In the genomic region with DNA sequence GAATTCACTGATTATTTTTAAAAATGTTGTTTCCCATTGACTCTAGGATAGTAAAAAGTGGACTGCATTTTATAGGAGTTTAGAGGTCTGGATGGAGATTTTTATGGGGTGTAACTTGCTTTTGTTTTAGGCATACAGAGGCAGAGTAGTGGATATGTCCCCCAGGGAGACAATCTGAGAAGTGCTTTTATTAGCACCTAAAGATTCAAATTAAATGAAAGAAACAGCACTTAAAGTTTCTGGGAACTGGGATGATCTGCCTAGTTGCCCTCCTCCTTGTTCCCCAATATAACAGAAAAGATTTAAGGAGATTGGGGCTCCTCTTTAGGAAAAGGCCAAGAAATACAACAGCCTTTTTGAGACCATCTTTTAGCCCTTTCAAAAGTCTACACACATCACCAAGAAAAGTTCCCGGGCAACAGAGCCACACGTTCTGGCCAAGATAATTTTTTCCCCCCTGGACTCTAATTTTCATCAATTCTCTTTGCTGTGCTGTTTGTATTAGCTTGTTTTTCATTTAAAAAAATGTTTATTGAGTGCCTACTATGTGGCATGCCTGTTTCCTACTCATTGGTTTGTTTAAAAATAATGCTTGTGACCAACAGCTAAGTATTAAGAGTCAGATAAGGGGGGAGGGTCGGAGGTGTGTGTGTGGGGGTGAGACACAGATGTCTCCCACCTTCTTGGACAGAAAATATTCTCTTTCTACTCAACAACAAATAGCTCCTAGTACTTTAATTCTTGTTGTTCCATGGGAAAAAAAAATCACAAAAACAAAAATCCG, we compare ENCODE assay signal across 12 cellular contexts. TPM values are rescaled to one million over a fixed set of nuclear protein-coding genes. Genes with fewer than 3 reads are reported as not detected.
DNase-seq lines count a peak whose midpoint lies in the region; ATAC-seq, FAIRE-seq and TF ChIP-seq lines count a peak whose summit lies in the region.
"Had no signal": no experiment of that assay in that cellular context is flagged by ENCODE, and none has a peak within 500 bp of the region (broad histone marks: within the 10 kb centered on the region; RNA-seq: fewer than 3 reads in every experiment).

No MANE protein-coding gene starts in this region.

- no peak overlapping the region for H3K4ac ChIP-seq in mesenchymal stem cell (ENCODE audit: low read depth in 1 of 2, low read length in 2 of 2)

- TF ChIP-seq POLR2A in GM12892 (IDR thresholded peaks at IDR 0.05; ENCODE audit: low read depth, low read length), result no peak

- peaks cover 25 to 98% of the 10 kb centered on the region in 2 experiments for H3K27me3 ChIP-seq in mesenchymal stem cell (ENCODE audit: control insufficient read depth in 1 of 2, insufficient read depth in 1 of 2, low read length in 2 of 2)

- ATAC-seq in stimulated activated naive CD8-positive, alpha-beta T cell treated with anti-CD3 and anti-CD28 coated beads, Interleukin-15, Interleukin-2, amounts not matched to agents 100 U/mL and 50 U/mL, for 24 hours, result no peak
- ATAC-seq in WTC11, result no peak
- no peak for ATAC-seq in GM18861 (IDR thresholded peaks at IDR 0.05; ENCODE audit: unreplicated experiment)
- ATAC-seq: upper lobe of right lung had no signal

- H3K4me2 ChIP-seq in mesenchymal stem cell (ENCODE audit: low read length, poor library complexity, severe bottlenecking), result peak overlapping the region; percentile 100
- H3K4me2 ChIP-seq: BLaER1 treated with 17β-estradiol and CSF1 and Interleukin-3, amounts not matched to agents 10 nM and 100 nM had no signal

- H3K79me1 ChIP-seq in mesenchymal stem cell (replicated peaks; ENCODE audit: low read length, poor library complexity, severe bottlenecking), result peaks cover 1% of the 10 kb centered on the region

- no peak overlapping the region for H2BK15ac ChIP-seq in mesenchymal stem cell (ENCODE audit: low read depth, poor library complexity, severe bottlenecking)

- no peak overlapping the region for H2AFZ ChIP-seq in mesenchymal stem cell (ENCODE audit: low read depth, low read length)

- peaks cover 14% of the 10 kb centered on the region for H3K4me1 ChIP-seq in mesenchymal stem cell (ENCODE audit: control insufficient read depth, insufficient read depth, low read depth, low read length)

- H3K9ac ChIP-seq in mesenchymal stem cell (ENCODE audit: low read length), result no peak overlapping the region
- H3K9ac ChIP-seq: BLaER1 treated with 17β-estradiol and CSF1 and Interleukin-3, amounts not matched to agents 10 nM and 100 nM had no signal

- no peak overlapping the region for H3K14ac ChIP-seq in mesenchymal stem cell (ENCODE audit: low read length in 2 of 2)

- CTCF ChIA-PET in WTC11 (lab: Charles Lee), result interaction anchor here (0.8 to 4.9 kb wide), 6 partner anchors 18 to 50 kb away, joined by 3 to 42 read pairs (median 10); a partner anchor contains a TSS

- H3K9me3 Mint-ChIP-seq in stimulated activated naive CD8-positive, alpha-beta T cell treated with anti-CD3 and anti-CD28 coated beads, Interleukin-15, Interleukin-2, amounts not matched to agents 100 ng/mL and 50 ng/mL, for 24 hours, result no peaks in the 10 kb centered on the region
- no peaks in the 10 kb centered on the region for H3K9me3 Mint-ChIP-seq in WTC11

- no peak overlapping the region for H2BK120ac ChIP-seq in mesenchymal stem cell (ENCODE audit: low read depth, low read length)

- H3K18ac ChIP-seq in mesenchymal stem cell (ENCODE audit: low read depth in 1 of 2, low read length in 2 of 2), result peak overlapping the region in 1 of 2 experiments; percentile 43

- H3K27ac Mint-ChIP-seq in stimulated activated naive CD8-positive, alpha-beta T cell treated with anti-CD3 and anti-CD28 coated beads, Interleukin-15, Interleukin-2, amounts not matched to agents 100 ng/mL and 50 ng/mL, for 24 hours, result no peak overlapping the region
- peak overlapping the region; percentile 98 for H3K27ac Mint-ChIP-seq in WTC11

- TF ChIP-seq CTCF in WTC11 (IDR thresholded peaks at IDR 0.05), result no peak

- H3K4me3 ChIP-seq in mesenchymal stem cell (ENCODE audit: insufficient read depth in 1 of 2, low read depth in 1 of 2, low read length in 2 of 2), result peak overlapping the region in 1 of 2 experiments; percentile 85
- H3K4me3 ChIP-seq: BLaER1 treated with 17β-estradiol and CSF1 and Interleukin-3, amounts not matched to agents 10 nM and 100 nM; upper lobe of right lung had no signal

- no CpG with 5 or more reads among the region's 4 CpGs for WGBS in mesenchymal stem cell

- H2BK5ac ChIP-seq in mesenchymal stem cell (ENCODE audit: low read depth, low read length, poor library complexity, severe bottlenecking), result no peak overlapping the region

- H3K9me3 ChIP-seq in mesenchymal stem cell (ENCODE audit: control insufficient read depth, low read length), result no peaks in the 10 kb centered on the region
- H3K9me3 ChIP-seq: BLaER1 treated with 17β-estradiol and CSF1 and Interleukin-3, amounts not matched to agents 10 nM and 100 nM; upper lobe of right lung had no signal

- no peak overlapping the region for H2BK12ac ChIP-seq in mesenchymal stem cell (ENCODE audit: low read length in 2 of 2)

- H4K91ac ChIP-seq in mesenchymal stem cell (ENCODE audit: low read length), result no peak overlapping the region

- no peaks in the 10 kb centered on the region for H3K36me3 Mint-ChIP-seq in stimulated activated naive CD8-positive, alpha-beta T cell treated with anti-CD3 and anti-CD28 coated beads, Interleukin-15, Interleukin-2, amounts not matched to agents 100 ng/mL and 50 ng/mL, for 24 hours (ENCODE audit: low read depth)
- peaks cover 12% of the 10 kb centered on the region for H3K36me3 Mint-ChIP-seq in WTC11

- H2AK5ac ChIP-seq in mesenchymal stem cell (ENCODE audit: low read length, severe bottlenecking), result no peak overlapping the region

- POLR2A ChIA-PET in WTC11 (lab: Charles Lee), result interaction anchor here (0.6 to 1.7 kb wide), 4 partner anchors 19 to 87 kb away, joined by 3 to 6 read pairs (median 4); no protein-coding TSS in a partner anchor

- H3K27ac ChIP-seq in mesenchymal stem cell (ENCODE audit: low read length, poor library complexity, severe bottlenecking), result no peak overlapping the region
- H3K27ac ChIP-seq: BLaER1 treated with 17β-estradiol and CSF1 and Interleukin-3, amounts not matched to agents 10 nM and 100 nM; upper lobe of right lung had no signal

- peaks cover 37% of the 10 kb centered on the region for H3K4me1 Mint-ChIP-seq in stimulated activated naive CD8-positive, alpha-beta T cell treated with anti-CD3 and anti-CD28 coated beads, Interleukin-15, Interleukin-2, amounts not matched to agents 100 ng/mL and 50 ng/mL, for 24 hours (ENCODE audit: low read depth)
- peaks cover 44% of the 10 kb centered on the region for H3K4me1 Mint-ChIP-seq in WTC11

- no peak for DNase-seq in stimulated activated naive CD8-positive, alpha-beta T cell treated with anti-CD3 and anti-CD28 coated beads, Interleukin-15, Interleukin-2, amounts not matched to agents 100 U/mL and 50 U/mL, for 24 hours
- no peak for DNase-seq in WTC11 (ENCODE audit: low spot score)
- DNase-seq in mesenchymal stem cell, result no peak
- DNase-seq in GM12892 (ENCODE audit: insufficient read length), result no peak
- DNase-seq in NCI-H526 (lab: John Stamatoyannopoulos, UW), result no peak
- no peak for DNase-seq in stimulated activated CD8-positive, alpha-beta memory T cell treated with anti-CD3 and anti-CD28 coated beads, Interleukin-4, amount 100 ng/mL, for 48 hours
- DNase-seq: activated CD4-positive, alpha-beta T cell treated with anti-CD3 and anti-CD28 coated beads, Interleukin-2, amount 50 U/mL, for 4 hours; upper lobe of right lung had no signal

- no peak overlapping the region for H3K23ac ChIP-seq in mesenchymal stem cell (ENCODE audit: low read length in 2 of 2)

- FAIRE-seq in GM12892 (lab: Jason Lieb, UNC), result no peak

- H4K8ac ChIP-seq in mesenchymal stem cell (ENCODE audit: low read length), result peak overlapping the region; percentile 92

- H3K4me3 Mint-ChIP-seq in stimulated activated naive CD8-positive, alpha-beta T cell treated with anti-CD3 and anti-CD28 coated beads, Interleukin-15, Interleukin-2, amounts not matched to agents 100 ng/mL and 50 ng/mL, for 24 hours, result peak overlapping the region; percentile 16
- peak overlapping the region; percentile 83 for H3K4me3 Mint-ChIP-seq in WTC11

- no peaks in the 10 kb centered on the region for H3K36me3 ChIP-seq in mesenchymal stem cell (ENCODE audit: control insufficient read depth in 1 of 2, insufficient read depth in 2 of 2, low read depth in 1 of 2, low read length in 2 of 2)
- H3K36me3 ChIP-seq: BLaER1 treated with 17β-estradiol and CSF1 and Interleukin-3, amounts not matched to agents 10 nM and 100 nM; upper lobe of right lung had no signal

- H3K27me3 Mint-ChIP-seq in stimulated activated naive CD8-positive, alpha-beta T cell treated with anti-CD3 and anti-CD28 coated beads, Interleukin-15, Interleukin-2, amounts not matched to agents 100 ng/mL and 50 ng/mL, for 24 hours, result peaks cover 88% of the 10 kb centered on the region
- no peaks in the 10 kb centered on the region for H3K27me3 Mint-ChIP-seq in WTC11 (ENCODE audit: low read depth)

TF ChIP-seq in WTC11, 78 proteins besides CTCF, POLR2A, EP300 and RAD21 (continues in another document):
- no peak for TF ChIP-seq ESRRA (CRISPR knock-in tag; IDR thresholded peaks at IDR 0.05; ENCODE audit: borderline replicate concordance)
- no peak for TF ChIP-seq ZNF416 (CRISPR knock-in tag; IDR thresholded peaks at IDR 0.05)
- TF ChIP-seq, protein P1, sequence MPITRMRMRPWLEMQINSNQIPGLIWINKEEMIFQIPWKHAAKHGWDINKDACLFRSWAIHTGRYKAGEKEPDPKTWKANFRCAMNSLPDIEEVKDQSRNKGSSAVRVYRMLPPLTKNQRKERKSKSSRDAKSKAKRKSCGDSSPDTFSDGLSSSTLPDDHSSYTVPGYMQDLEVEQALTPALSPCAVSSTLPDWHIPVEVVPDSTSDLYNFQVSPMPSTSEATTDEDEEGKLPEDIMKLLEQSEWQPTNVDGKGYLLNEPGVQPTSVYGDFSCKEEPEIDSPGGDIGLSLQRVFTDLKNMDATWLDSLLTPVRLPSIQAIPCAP (CRISPR knock-in tag; IDR thresholded peaks at IDR 0.05), result no peak
- TF ChIP-seq NFE2L1 (CRISPR knock-in tag; IDR thresholded peaks at IDR 0.05), result no peak
- no peak for TF ChIP-seq ATF1 (CRISPR knock-in tag; IDR thresholded peaks at IDR 0.05)
- TF ChIP-seq FOXP1 (CRISPR knock-in tag; IDR thresholded peaks at IDR 0.05; ENCODE audit: borderline replicate concordance), result no peak

RNA-seq across cellular contexts. Expression of a gene that starts 2.4 kb away (rescaled TPM):
- total RNA-seq in WTC11 (2021), result 392 to 434 TPM (median 423 TPM) in 3 replicates
- polyA plus RNA-seq in mesenchymal stem cell (2013, experiment 1 of 2), result 44.3 TPM
- polyA plus RNA-seq in mesenchymal stem cell (2013, experiment 2 of 2), result 44.9 TPM
- polyA plus RNA-seq in GM12892 (2012; ENCODE audit: missing spikeins), result 0.74 TPM
- total RNA-seq: upper lobe of right lung had no signal

RNA-seq across cellular contexts. Expression of a gene that starts 26.3 kb away (rescaled TPM):
- 0.39 TPM in 1 of 3 replicates, not detected in the others for total RNA-seq in WTC11 (2021)
- polyA plus RNA-seq in mesenchymal stem cell (2013, experiment 1 of 2), result 0.23 TPM
- 0.12 TPM for polyA plus RNA-seq in mesenchymal stem cell (2013, experiment 2 of 2)
- not detected for polyA plus RNA-seq in GM12892 (2012; ENCODE audit: missing spikeins)
- total RNA-seq: omental fat pad, upper lobe of right lung had no signal

RNA-seq across cellular contexts. Expression of a gene that starts 50.1 kb away (rescaled TPM):
- 116 to 136 TPM (median 127 TPM) in 3 replicates for total RNA-seq in WTC11 (2021)
- 126 TPM for polyA plus RNA-seq in mesenchymal stem cell (2013, experiment 1 of 2)
- polyA plus RNA-seq in mesenchymal stem cell (2013, experiment 2 of 2), result 126 TPM
- 75.4 TPM for polyA plus RNA-seq in GM12892 (2012; ENCODE audit: missing spikeins)
